ENCODE assay signal across 26 cellular contexts in the genomic region with DNA sequence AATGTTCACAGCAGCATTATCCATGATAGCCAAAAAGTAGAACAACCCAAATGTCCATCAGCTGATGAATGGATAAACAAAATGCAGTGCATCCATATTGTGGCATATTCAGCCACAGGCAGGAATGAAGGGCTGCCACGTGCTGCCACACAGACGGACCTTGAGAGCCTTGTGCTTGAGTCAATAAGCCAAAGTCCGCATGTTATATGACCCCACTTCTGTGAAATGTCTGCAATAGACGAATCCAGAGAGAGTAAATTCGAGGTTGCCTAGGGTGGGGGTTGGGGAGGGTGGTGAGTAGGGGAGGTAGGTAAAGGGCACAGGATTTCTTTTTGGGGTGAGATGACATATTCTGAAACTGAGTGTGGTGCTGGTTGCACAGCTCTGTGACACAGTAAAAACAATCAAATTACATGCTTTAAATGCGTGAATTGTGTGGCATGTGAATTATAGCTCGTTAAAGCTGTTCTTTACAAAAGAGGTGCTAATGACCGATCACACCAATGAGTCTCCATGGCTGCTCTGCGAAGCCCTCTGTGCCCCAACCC. TPM values are rescaled to one million over a fixed set of nuclear protein-coding genes. Genes with fewer than 3 reads are reported as not detected.
DNase-seq lines count a peak whose midpoint lies in the region; ATAC-seq and TF ChIP-seq lines count a peak whose summit lies in the region.
"Had no signal": no experiment of that assay in that cellular context is flagged by ENCODE, and none has a peak within 500 bp of the region (broad histone marks: within the 10 kb centered on the region; RNA-seq: fewer than 3 reads in every experiment).

No MANE protein-coding gene starts in this region.

- CTCF ChIA-PET in activated CD4-positive, alpha-beta T cell treated with anti-CD3 and anti-CD28 coated beads for 36 hours (lab: Charles Lee): interaction anchor here (1.1 to 1.4 kb wide), 3 partner anchors 10 to 20 kb away, joined by 3 to 9 read pairs (median 7); no protein-coding TSS in a partner anchor
- CTCF ChIA-PET in activated CD4-positive, alpha-beta T cell treated with anti-CD3 and anti-CD28 coated beads, Interleukin-2, amount 10 ng/mL, durations not matched to agents 7 days and 5 days (lab: Charles Lee): interaction anchor here (0.5 to 2.0 kb wide), 8 partner anchors 20 to 744 kb away, joined by 3 to 8 read pairs (median 4); no protein-coding TSS in a partner anchor
- CTCF ChIA-PET in Caco-2 (lab: Charles Lee): interaction anchor here (3.1 kb wide), 1 partner anchor 20 kb away, joined by 14 read pairs; no protein-coding TSS in a partner anchor

- POLR2A ChIA-PET in activated CD4-positive, alpha-beta T cell treated with anti-CD3 and anti-CD28 coated beads for 36 hours (lab: Charles Lee): interaction anchor here (0.6 to 0.7 kb wide), 2 partner anchors 45 to 433 kb away, joined by 3 to 10 read pairs; no protein-coding TSS in a partner anchor
- POLR2A ChIA-PET in activated CD4-positive, alpha-beta T cell treated with anti-CD3 and anti-CD28 coated beads, Interleukin-2, amount 10 ng/mL, durations not matched to agents 7 days and 5 days (lab: Charles Lee): no interaction called here
- POLR2A ChIA-PET in Caco-2 (lab: Charles Lee): interaction anchor here (1.3 kb wide), 1 partner anchor 296 kb away, joined by 6 read pairs; no protein-coding TSS in a partner anchor

- H3K4me1 ChIP-seq in Caco-2 (peaks cover 19% of the 10 kb centered on the region), liver (ENCODE audit: control insufficient read depth in 4 of 4, insufficient read depth in 4 of 4, low read length in 3 of 4) (peaks cover 15 to 64% (median 34%) of the 10 kb centered on the region in 4 donors)
- H3K4me1 ChIP-seq: BE2C, foreskin keratinocyte, vagina had no signal

- peak overlapping the region in 1 of 2 donors; percentile 17 for H3K9ac ChIP-seq in liver (ENCODE audit: low read depth in 1 of 2, low read length in 2 of 2)

- H3K9me3 ChIP-seq in Caco-2 (no peaks in the 10 kb centered on the region), liver (ENCODE audit: control insufficient read depth in 4 of 4, low read length in 3 of 4) (no peaks in the 10 kb centered on the region)
- H3K9me3 ChIP-seq: BE2C, vagina had no signal

- no peaks in the 10 kb centered on the region for H3K36me3 Mint-ChIP-seq in activated CD4-positive, alpha-beta T cell treated with anti-CD3 and anti-CD28 coated beads for 36 hours (ENCODE audit: low read depth)
- no peaks in the 10 kb centered on the region for H3K36me3 Mint-ChIP-seq in activated CD4-positive, alpha-beta T cell treated with anti-CD3 and anti-CD28 coated beads, Interleukin-2, amount 10 ng/mL, durations not matched to agents 7 days and 5 days (ENCODE audit: low read depth)
- no peaks in the 10 kb centered on the region for H3K36me3 Mint-ChIP-seq in Caco-2 (ENCODE audit: insufficient read depth, unreplicated experiment)
- H3K36me3 Mint-ChIP-seq: naive B cell; stimulated activated memory B cell treated with anti-CD40 and anti-IgM and Interleukin-4, amounts not matched to agents 10 μg/mL and 1 μg/mL and 100 μg/mL, for 72 hours had no signal

- WGBS in liver: 35% methylated on average over 9 of the region's 9 CpGs

- H3K9me3 Mint-ChIP-seq in activated CD4-positive, alpha-beta T cell treated with anti-CD3 and anti-CD28 coated beads for 36 hours (ENCODE audit: low read depth): no peaks in the 10 kb centered on the region
- H3K9me3 Mint-ChIP-seq in activated CD4-positive, alpha-beta T cell treated with anti-CD3 and anti-CD28 coated beads, Interleukin-2, amount 10 ng/mL, durations not matched to agents 7 days and 5 days: no peaks in the 10 kb centered on the region
- no peaks in the 10 kb centered on the region for H3K9me3 Mint-ChIP-seq in Caco-2 (ENCODE audit: unreplicated experiment)
- H3K9me3 Mint-ChIP-seq: effector memory CD8-positive, alpha-beta T cell; naive B cell; stimulated activated memory B cell treated with anti-CD40 and anti-IgM and Interleukin-4, amounts not matched to agents 10 μg/mL and 1 μg/mL and 100 μg/mL, for 72 hours had no signal

- H3K4me3 Mint-ChIP-seq in activated CD4-positive, alpha-beta T cell treated with anti-CD3 and anti-CD28 coated beads for 36 hours: no peak overlapping the region
- H3K4me3 Mint-ChIP-seq in activated CD4-positive, alpha-beta T cell treated with anti-CD3 and anti-CD28 coated beads, Interleukin-2, amount 10 ng/mL, durations not matched to agents 7 days and 5 days: no peak overlapping the region
- H3K4me3 Mint-ChIP-seq in Caco-2 (ENCODE audit: unreplicated experiment): peak overlapping the region; percentile 22
- H3K4me3 Mint-ChIP-seq: effector memory CD8-positive, alpha-beta T cell; H9; naive B cell; stimulated activated memory B cell treated with anti-CD40 and anti-IgM and Interleukin-4, amounts not matched to agents 10 μg/mL and 1 μg/mL and 100 μg/mL, for 72 hours had no signal

- no peak overlapping the region for H3K4me3 ChIP-seq in Caco-2 (ENCODE audit: low read depth, low read length)
- H3K4me3 ChIP-seq in liver (ENCODE audit: low read depth in 1 of 3, low read length in 3 of 3): no peak overlapping the region
- H3K4me3 ChIP-seq: coronary artery, vagina had no signal

- peaks cover 3% of the 10 kb centered on the region for H3K27me3 Mint-ChIP-seq in activated CD4-positive, alpha-beta T cell treated with anti-CD3 and anti-CD28 coated beads for 36 hours
- peaks cover 4% of the 10 kb centered on the region for H3K27me3 Mint-ChIP-seq in activated CD4-positive, alpha-beta T cell treated with anti-CD3 and anti-CD28 coated beads, Interleukin-2, amount 10 ng/mL, durations not matched to agents 7 days and 5 days
- H3K27me3 Mint-ChIP-seq in Caco-2 (ENCODE audit: insufficient read depth, unreplicated experiment): no peaks in the 10 kb centered on the region

- BruUV-seq in Caco-2 (replicated peaks; lab: Mats Ljungman, UMichigan): no TSS peak

- no peak overlapping the region for H3K27ac Mint-ChIP-seq in activated CD4-positive, alpha-beta T cell treated with anti-CD3 and anti-CD28 coated beads for 36 hours
- no peak overlapping the region for H3K27ac Mint-ChIP-seq in activated CD4-positive, alpha-beta T cell treated with anti-CD3 and anti-CD28 coated beads, Interleukin-2, amount 10 ng/mL, durations not matched to agents 7 days and 5 days
- H3K27ac Mint-ChIP-seq in Caco-2 (ENCODE audit: unreplicated experiment): peak overlapping the region; percentile 50
- H3K27ac Mint-ChIP-seq: stimulated activated memory B cell treated with anti-CD40 and anti-IgM and Interleukin-4, amounts not matched to agents 10 μg/mL and 1 μg/mL and 100 μg/mL, for 72 hours had no signal

- H3K27me3 ChIP-seq in Caco-2 (replicated peaks; ENCODE audit: control insufficient read depth, insufficient read depth, low read length) (no peaks in the 10 kb centered on the region), liver (ENCODE audit: control insufficient read depth in 4 of 4, insufficient read depth in 4 of 4, low read length in 3 of 4) (no peaks in the 10 kb centered on the region)
- H3K27me3 ChIP-seq: BE2C, foreskin keratinocyte, vagina had no signal

- H3K4me1 Mint-ChIP-seq in activated CD4-positive, alpha-beta T cell treated with anti-CD3 and anti-CD28 coated beads for 36 hours: peaks cover 34% of the 10 kb centered on the region
- peaks cover 27% of the 10 kb centered on the region for H3K4me1 Mint-ChIP-seq in activated CD4-positive, alpha-beta T cell treated with anti-CD3 and anti-CD28 coated beads, Interleukin-2, amount 10 ng/mL, durations not matched to agents 7 days and 5 days
- peaks cover 12% of the 10 kb centered on the region for H3K4me1 Mint-ChIP-seq in Caco-2 (ENCODE audit: low read depth, unreplicated experiment)

- peak overlapping the region; percentile 91 to 92 for H3K27ac ChIP-seq in liver (ENCODE audit: low read depth in 1 of 2, low read length in 2 of 2)
- H3K27ac ChIP-seq: coronary artery, foreskin keratinocyte, vagina had no signal

- no peaks in the 10 kb centered on the region for H3K36me3 ChIP-seq in Caco-2 (ENCODE audit: control insufficient read depth, insufficient read depth, low read length)
- H3K36me3 ChIP-seq in liver (ENCODE audit: control insufficient read depth in 4 of 4, insufficient read depth in 3 of 4, low read depth in 1 of 4, low read length in 3 of 4): no peaks in the 10 kb centered on the region
- H3K36me3 ChIP-seq: BE2C, vagina had no signal

- TF ChIP-seq CTCF in Caco-2 (IDR thresholded peaks at IDR 0.05; ENCODE audit: insufficient read depth in 1 of 2, low read depth in 1 of 2, low read length in 1 of 2, severe bottlenecking in 1 of 2, unreplicated experiment in 1 of 2) (no peak), liver (IDR thresholded peaks at IDR 0.05; ENCODE audit: low read depth, low read length, missing input control) (no peak)

- ATAC-seq in activated CD4-positive, alpha-beta T cell treated with anti-CD3 and anti-CD28 coated beads for 36 hours: peak; percentile 64
- ATAC-seq in HG03097 (IDR thresholded peaks at IDR 0.05; ENCODE audit: low FRiP score, unreplicated experiment) (no peak), GM21717 (IDR thresholded peaks at IDR 0.05; ENCODE audit: unreplicated experiment) (no peak)
- ATAC-seq: effector memory CD8-positive, alpha-beta T cell; foreskin keratinocyte; stimulated activated memory B cell treated with anti-CD40 and anti-IgM and Interleukin-4, amounts not matched to agents 10 μg/mL and 1 μg/mL and 100 μg/mL, for 72 hours had no signal

- peak; percentile 58 for DNase-seq in activated CD4-positive, alpha-beta T cell treated with anti-CD3 and anti-CD28 coated beads for 36 hours
- no peak for DNase-seq in activated CD4-positive, alpha-beta T cell treated with anti-CD3 and anti-CD28 coated beads, Interleukin-2, amount 10 ng/mL, durations not matched to agents 7 days and 5 days
- DNase-seq in Caco-2 (peak; percentile 60 to 74), SW480 (ENCODE audit: low spot score) (peak; percentile 54), COLO829 (ENCODE audit: low spot score) (no peak)
- DNase-seq: activated CD4-positive, alpha-beta T cell treated with anti-CD3 and anti-CD28 coated beads for 1 hour; amygdala; BE2C; COR-L47; DND-41; effector memory CD8-positive, alpha-beta T cell; foreskin keratinocyte; H9; mesendoderm; naive B cell; NCI-H1048; NCI-H187 treated with DMSO at 0.1 percent for 48 hours; nucleus accumbens had no signal

- intact Hi-C loops in activated CD4-positive, alpha-beta T cell treated with anti-CD3 and anti-CD28 coated beads for 36 hours (cut with DNase I, micrococcal nuclease): loop anchor here in 1 of 2 experiments (5.0 kb wide), 1 partner anchor 88 kb away; no protein-coding TSS in a partner anchor
- intact Hi-C loops in Caco-2 (cut with micrococcal nuclease; ENCODE audit: unreplicated experiment): no loop called here

- TF ChIP-seq RAD21 in liver (IDR thresholded peaks at IDR 0.05): peak; percentile 46 to 62

TF ChIP-seq in liver, 16 proteins besides CTCF, POLR2A, EP300 and RAD21 (continues in another document):
- TF ChIP-seq NR2F2 (IDR thresholded peaks at IDR 0.05): no peak
- peak; percentile 99 for TF ChIP-seq HNF4A (conservative IDR thresholded peaks at IDR 0.05)
- TF ChIP-seq SP1 (IDR thresholded peaks at IDR 0.05): peak; percentile 98
- TF ChIP-seq FOXA2 (IDR thresholded peaks at IDR 0.05): peak; percentile 99

RNA-seq across cellular contexts. Expression of gene LDLRAD4, which starts 38.9 kb away (rescaled TPM):
- total RNA-seq in activated CD4-positive, alpha-beta T cell treated with anti-CD3 and anti-CD28 coated beads for 36 hours: 10 to 100 TPM; 29.3 to 32.2 TPM
- 10 to 100 TPM; 23.8 to 28.6 TPM for total RNA-seq in activated CD4-positive, alpha-beta T cell treated with anti-CD3 and anti-CD28 coated beads, Interleukin-2, amount 10 ng/mL, durations not matched to agents 7 days and 5 days
- total RNA-seq in Caco-2 (2022): 1.2 and 1.5 TPM in 2 replicates
- total RNA-seq in liver: 10 to 100 TPM; 15.6 to 41.7 TPM
- polyA plus RNA-seq in liver: 1 to 10 TPM; 4.8 to 9.8 TPM
- total RNA-seq: foreskin keratinocyte, IMR-90, NCI-H460 had no signal
- polyA plus RNA-seq: foreskin keratinocyte, IMR-90 had no signal

Comparison
In these comparisons a context has a peak if more than half of its experiments do, and no peak if none do; other contexts are left out.
1. DNase-seq: peak in activated CD4-positive, alpha-beta T cell treated with anti-CD3 and anti-CD28 coated beads for 36 hours (single experiment), Caco-2 (2 of 2) and SW480 (single experiment); none in activated CD4-positive, alpha-beta T cell treated with anti-CD3 and anti-CD28 coated beads, Interleukin-2, amount 10 ng/mL, durations not matched to agents 7 days and 5 days (single experiment) and COLO829 (single experiment).